In genomic region chr9:93151097-93151784, GRCh38 we compare ENCODE assay signal across 31 cellular contexts. TPM values are rescaled to one million over a fixed set of nuclear protein-coding genes. Genes with fewer than 3 reads are reported as not detected.
"Had no signal": no experiment of that assay in that cellular context is flagged by ENCODE, and none has a peak within 500 bp of the region (broad histone marks: within the 10 kb centered on the region; RNA-seq: fewer than 3 reads in every experiment).

No MANE protein-coding gene starts in this region.

- ATAC-seq: activated CD8-positive, alpha-beta T cell treated with anti-CD3 and anti-CD28 coated beads, Interleukin-2, amount 10 ng/mL, durations not matched to agents 7 days and 5 days; Right ventricle myocardium inferior; SK-N-SH treated with all-trans-retinoic acid at 6 μM for 48 hours; T-cell had no signal

- H3K27ac Mint-ChIP-seq: activated CD8-positive, alpha-beta T cell treated with anti-CD3 and anti-CD28 coated beads, Interleukin-2, amount 10 ng/mL, durations not matched to agents 7 days and 5 days; activated naive CD8-positive, alpha-beta T cell treated with anti-CD3 and anti-CD28 coated beads, Interleukin-2, amount 10 ng/mL, durations not matched to agents 7 days and 5 days had no signal

- H3K27me3 ChIP-seq: ascending aorta, cardiac muscle cell, MG63 had no signal

- H3K4me3 ChIP-seq: ascending aorta, cardiac muscle cell, MG63 had no signal

- DNase-seq: activated CD4-positive, alpha-beta T cell treated with anti-CD3 and anti-CD28 coated beads, Interleukin-2, amount 10 ng/mL, durations not matched to agents 7 days and 5 days; activated CD4-positive, alpha-beta T cell treated with anti-CD3 and anti-CD28 coated beads, Interleukin-2, amount 50 U/mL, for 48 hours; activated CD8-positive, alpha-beta T cell treated with anti-CD3 and anti-CD28 coated beads, Interleukin-2, amount 10 ng/mL, durations not matched to agents 7 days and 5 days; activated gamma-delta T cell; activated naive CD4-positive, alpha-beta T cell treated with Interleukin-2 at 50 U/mL for 16 hours; activated naive CD8-positive, alpha-beta T cell treated with anti-CD3 and anti-CD28 coated beads, Interleukin-2, amount 10 ng/mL, durations not matched to agents 7 days and 5 days; activated T-cell treated with anti-CD3 and anti-CD28 coated beads, Interleukin-2, amount 50 U/mL, for 24 hours; amygdala; Kasumi-1; MG63; NCI-H1048; NCI-H1105 treated with DMSO at 0.1 percent for 48 hours; NCI-H1436; NCI-H1694; NCI-H1930; NCI-H2081 treated with DMSO at 0.1 percent for 48 hours; NCI-H345; NCI-H524 treated with DMSO at 0.1 percent for 48 hours; SIG-M5; T-cell; T-helper 2 cell; T-helper 9 cell; WERI-Rb-1 had no signal

- H3K27me3 Mint-ChIP-seq: activated CD4-positive, alpha-beta T cell treated with anti-CD3 and anti-CD28 coated beads, Interleukin-2, amount 10 ng/mL, durations not matched to agents 7 days and 5 days; activated naive CD4-positive, alpha-beta T cell treated with anti-CD3 and anti-CD28 coated beads, Interleukin-2, amount 50 U/mL, for 24 hours; activated naive CD8-positive, alpha-beta T cell treated with anti-CD3 and anti-CD28 coated beads, Interleukin-2, amount 10 ng/mL, durations not matched to agents 7 days and 5 days; activated T-cell treated with anti-CD3 and anti-CD28 coated beads, Interleukin-2, amount 50 U/mL, for 24 hours; central memory CD8-positive, alpha-beta T cell; T-cell had no signal

- FAIRE-seq: RCC 7860 had no signal

- H3K4me3 Mint-ChIP-seq: activated CD4-positive, alpha-beta T cell treated with anti-CD3 and anti-CD28 coated beads, Interleukin-2, amount 10 ng/mL, durations not matched to agents 7 days and 5 days; activated CD8-positive, alpha-beta T cell treated with anti-CD3 and anti-CD28 coated beads, Interleukin-2, amount 10 ng/mL, durations not matched to agents 7 days and 5 days; activated naive CD4-positive, alpha-beta T cell treated with anti-CD3 and anti-CD28 coated beads, Interleukin-2, amount 50 U/mL, for 24 hours; activated naive CD8-positive, alpha-beta T cell treated with anti-CD3 and anti-CD28 coated beads, Interleukin-2, amount 10 ng/mL, durations not matched to agents 7 days and 5 days; activated T-cell treated with anti-CD3 and anti-CD28 coated beads, Interleukin-2, amount 50 U/mL, for 24 hours; central memory CD8-positive, alpha-beta T cell; T-cell had no signal

- H3K9me3 ChIP-seq: ascending aorta had no signal

- H3K36me3 ChIP-seq: ascending aorta, cardiac muscle cell, MG63, WERI-Rb-1 had no signal

- H3K27ac ChIP-seq: ascending aorta, cardiac muscle cell, RWPE1, WERI-Rb-1 had no signal

- H3K4me1 ChIP-seq: ascending aorta had no signal

- H3K9me3 Mint-ChIP-seq: activated naive CD4-positive, alpha-beta T cell treated with anti-CD3 and anti-CD28 coated beads, Interleukin-2, amount 50 U/mL, for 24 hours; central memory CD8-positive, alpha-beta T cell had no signal

- H3K4me1 Mint-ChIP-seq: central memory CD8-positive, alpha-beta T cell had no signal

- H3K36me3 Mint-ChIP-seq: T-cell had no signal

RNA-seq across cellular contexts. Expression of gene WNK2, which starts 32.7 kb away (rescaled TPM):
- total RNA-seq: activated CD4-positive, alpha-beta T cell treated with anti-CD3 and anti-CD28 coated beads, Interleukin-2, amount 10 ng/mL, durations not matched to agents 7 days and 5 days; activated CD8-positive, alpha-beta T cell treated with anti-CD3 and anti-CD28 coated beads, Interleukin-2, amount 10 ng/mL, durations not matched to agents 7 days and 5 days; ascending aorta had no signal
